In the genomic region with DNA sequence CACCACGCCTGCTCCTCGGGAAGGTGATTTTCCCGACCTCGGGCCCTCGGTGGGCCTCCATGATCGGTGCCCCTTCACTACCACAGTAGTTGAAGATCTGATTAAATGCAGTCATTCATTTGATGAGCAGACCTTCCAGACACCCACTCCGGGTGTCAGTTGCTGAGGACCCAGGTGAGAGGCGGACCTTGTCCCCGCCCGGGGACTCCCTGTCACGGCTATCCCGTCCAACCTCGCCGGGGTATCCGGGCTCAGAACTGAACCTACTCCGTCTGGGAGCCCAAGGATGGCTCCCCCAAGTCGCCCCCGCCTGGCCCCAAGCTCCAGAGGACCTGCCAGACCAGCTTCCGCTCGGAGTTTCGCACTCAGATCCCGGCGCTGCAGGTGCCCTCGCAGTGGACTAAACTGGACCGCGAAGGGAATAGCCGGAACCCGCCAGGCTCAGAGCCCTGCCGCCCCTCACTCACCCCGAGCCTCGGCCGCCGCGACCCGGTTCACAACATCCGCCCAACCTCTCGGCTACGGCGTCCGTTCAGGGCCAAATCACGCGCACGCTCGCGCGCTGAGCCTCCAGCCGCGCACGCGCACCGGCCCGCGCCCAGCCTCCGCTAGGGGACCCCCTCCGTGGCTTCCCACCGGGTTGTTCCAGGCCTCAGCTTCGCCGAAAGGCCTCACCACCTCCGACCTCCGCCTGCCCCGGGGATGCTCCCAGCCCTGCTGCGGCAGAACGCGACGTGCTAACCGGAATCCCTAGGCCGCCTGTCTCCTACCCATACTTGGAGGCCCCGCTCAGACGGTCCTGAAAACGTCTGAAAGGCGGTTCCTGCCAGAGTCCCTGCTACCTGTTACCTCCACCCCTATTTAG, we compare ENCODE assay signal across 8 cellular contexts. TPM values are rescaled to one million over a fixed set of nuclear protein-coding genes. Genes with fewer than 3 reads are reported as not detected.
DNase-seq lines count a peak whose midpoint lies in the region; ATAC-seq and TF ChIP-seq lines count a peak whose summit lies in the region.

No MANE protein-coding gene starts in this region.

- peak; percentile 74 for TF ChIP-seq CTCF in GM12865 (IDR thresholded peaks at IDR 0.05; ENCODE audit: insufficient read depth, low read depth, low read length, missing control alignments)
- peak; percentile 66 for TF ChIP-seq CTCF in osteocyte (IDR thresholded peaks at IDR 0.05)

- peak; percentile 98 for DNase-seq in GM12865 (ENCODE audit: low read depth)
- DNase-seq in NCI-H1048 (lab: John Stamatoyannopoulos, UW), result peak; percentile 75
- DNase-seq in SK-N-DZ (ENCODE audit: low spot score), result peak; percentile 96
- DNase-seq in activated naive CD4-positive, alpha-beta T cell treated with anti-CD3 and anti-CD28 coated beads, Interleukin-2, amount 50 U/mL, for 72 hours (ENCODE audit: low spot score in 2 of 2), result peak; percentile 99 to 100
- peak; percentile 99 for DNase-seq in Right ventricle myocardium inferior (ENCODE audit: missing footprints)
- DNase-seq in osteocyte (ENCODE audit: extremely low spot score, unreplicated experiment), result peak; percentile 100

- H3K4me1 Mint-ChIP-seq in osteocyte (ENCODE audit: unreplicated experiment), result no peaks in the 10 kb centered on the region

- H3K9me3 ChIP-seq in thymus (ENCODE audit: control insufficient read depth), result no peaks in the 10 kb centered on the region

- H3K27ac ChIP-seq in thymus (ENCODE audit: low read depth), result peak overlapping the region; percentile 87

- ATAC-seq in HG02610 (IDR thresholded peaks at IDR 0.05; ENCODE audit: unreplicated experiment) (peak; percentile 61), Right ventricle myocardium inferior (peak; percentile 94)
- peak; percentile 86 to 87 for ATAC-seq in activated naive CD4-positive, alpha-beta T cell treated with anti-CD3 and anti-CD28 coated beads, Interleukin-2, amount 50 U/mL, for 72 hours

- peaks cover 2% of the 10 kb centered on the region for H3K27me3 ChIP-seq in thymus (ENCODE audit: control insufficient read depth, insufficient read depth)

- peaks cover 3% of the 10 kb centered on the region for H3K36me3 ChIP-seq in thymus (ENCODE audit: control insufficient read depth, insufficient read depth)

- H3K9me3 Mint-ChIP-seq in activated naive CD4-positive, alpha-beta T cell treated with anti-CD3 and anti-CD28 coated beads, Interleukin-2, amount 50 U/mL, for 72 hours, result no peaks in the 10 kb centered on the region
- H3K9me3 Mint-ChIP-seq in osteocyte (ENCODE audit: unreplicated experiment), result no peaks in the 10 kb centered on the region

- H3K4me3 Mint-ChIP-seq in osteocyte (ENCODE audit: unreplicated experiment), result no peak overlapping the region

- peaks cover 11% of the 10 kb centered on the region for H3K4me1 ChIP-seq in thymus (ENCODE audit: control insufficient read depth, insufficient read depth, low read length)

- H3K27ac Mint-ChIP-seq in activated naive CD4-positive, alpha-beta T cell treated with anti-CD3 and anti-CD28 coated beads, Interleukin-2, amount 50 U/mL, for 72 hours, result no peak overlapping the region
- no peak overlapping the region for H3K27ac Mint-ChIP-seq in osteocyte (ENCODE audit: unreplicated experiment)

- WGBS in thymus, result 5% methylated on average over 71 of the region's 71 CpGs

- H3K36me3 Mint-ChIP-seq in activated naive CD4-positive, alpha-beta T cell treated with anti-CD3 and anti-CD28 coated beads, Interleukin-2, amount 50 U/mL, for 72 hours, result no peaks in the 10 kb centered on the region
- H3K36me3 Mint-ChIP-seq in osteocyte (ENCODE audit: unreplicated experiment), result no peaks in the 10 kb centered on the region

- intact Hi-C loops in Right ventricle myocardium inferior (cut with DNase I), result no loop called here

- H3K4me3 ChIP-seq in GM12865 (ENCODE audit: low read depth, low read length) (peak overlapping the region; percentile 67), thymus (ENCODE audit: low read length) (peak overlapping the region; percentile 54)

- no peaks in the 10 kb centered on the region for H3K27me3 Mint-ChIP-seq in osteocyte (ENCODE audit: unreplicated experiment)

RNA-seq across cellular contexts. Expression of a gene that starts 22.3 kb away (rescaled TPM):
- polyA plus RNA-seq in SK-N-DZ (2014; cell fraction: cytosol; rRNA removed), result not detected in 2 replicates
- polyA plus RNA-seq in SK-N-DZ (2014; cell fraction: nucleus; rRNA removed), result not detected in 2 replicates
- total RNA-seq in activated naive CD4-positive, alpha-beta T cell treated with anti-CD3 and anti-CD28 coated beads, Interleukin-2, amount 50 U/mL, for 72 hours, result 1,000 to 10,000 TPM; 1,082 to 1,722 TPM
- total RNA-seq in Right ventricle myocardium inferior (4,572 TPM), osteocyte (2,650 and 2,859 TPM in 2 replicates)
- polyA plus RNA-seq in thymus, result not detected

RNA-seq across cellular contexts. Expression of a gene that starts 31.0 kb away (rescaled TPM):
- 14.0 and 25.8 TPM in 2 replicates for polyA plus RNA-seq in SK-N-DZ (2014; cell fraction: cytosol; rRNA removed)
- 23.7 and 33.8 TPM in 2 replicates for polyA plus RNA-seq in SK-N-DZ (2014; cell fraction: nucleus; rRNA removed)
- total RNA-seq in activated naive CD4-positive, alpha-beta T cell treated with anti-CD3 and anti-CD28 coated beads, Interleukin-2, amount 50 U/mL, for 72 hours, result 1 to 10 TPM; 6.2 to 6.5 TPM
- 12.4 TPM for total RNA-seq in Right ventricle myocardium inferior
- total RNA-seq in osteocyte, result 50.1 and 55.6 TPM in 2 replicates
- 5.1 TPM for polyA plus RNA-seq in thymus

Comparison
In these comparisons a context has a peak if more than half of its experiments do, and no peak if none do; other contexts are left out.
1. Peak in every context shown above with its lines: DNase-seq, ATAC-seq, H3K4me3 ChIP-seq and H3K27ac ChIP-seq.